12 cellular contexts compared by ENCODE assay signal in the genomic region with DNA sequence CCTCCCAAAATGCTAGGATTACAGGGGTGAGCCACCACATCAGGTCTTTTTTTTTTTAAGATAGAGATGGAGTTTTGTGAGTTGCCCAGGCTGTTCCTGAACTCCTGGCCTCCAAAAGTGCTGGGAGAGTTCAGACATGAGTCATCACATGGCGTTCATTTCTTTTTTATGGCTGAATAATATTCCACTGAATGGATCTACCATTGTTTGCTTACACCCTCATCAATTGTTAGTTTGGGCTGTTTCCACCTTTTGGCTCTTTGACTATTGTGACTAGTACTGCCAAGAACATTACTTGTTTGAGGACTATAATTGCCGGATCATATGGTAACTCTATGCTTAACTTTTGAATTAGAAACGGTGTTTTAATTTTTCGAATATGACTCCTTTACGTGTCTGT. TPM values are rescaled to one million over a fixed set of nuclear protein-coding genes. Genes with fewer than 3 reads are reported as not detected.
DNase-seq lines count a peak whose midpoint lies in the region; ATAC-seq and TF ChIP-seq lines count a peak whose summit lies in the region.
"Had no signal": no experiment of that assay in that cellular context is flagged by ENCODE, and none has a peak within 500 bp of the region (broad histone marks: within the 10 kb centered on the region; RNA-seq: fewer than 3 reads in every experiment).

No MANE protein-coding gene starts in this region.

- H3K36me3 ChIP-seq in iPS DF 6.9 (ENCODE audit: control insufficient read depth, insufficient read depth, low read length) (no peaks in the 10 kb centered on the region), testis (ENCODE audit: low read depth, missing control alignments) (no peaks in the 10 kb centered on the region)
- H3K36me3 ChIP-seq: prostate gland, tibial artery had no signal

- TF ChIP-seq CTCF in activated B cell treated with CpG ODN at 0.5 μM for 24 hours (IDR thresholded peaks at IDR 0.05) (no peak), testis (IDR thresholded peaks at IDR 0.05) (no peak)

- H3K27ac ChIP-seq in iPS DF 6.9 (ENCODE audit: low read length) (no peak overlapping the region), testis (no peak overlapping the region)
- H3K27ac ChIP-seq: tibial artery had no signal

- no peak for DNase-seq in activated naive CD4-positive, alpha-beta T cell treated with Interleukin-2 at 50 U/mL for 16 hours
- DNase-seq in activated B cell treated with CpG ODN at 0.5 μM for 24 hours = no peak
- DNase-seq in iPS DF 6.9 (ENCODE audit: low read depth, low spot score) = no peak
- DNase-seq in testis = no peak
- DNase-seq in dedifferentiated amniotic fluid mesenchymal stem cell (ENCODE audit: extremely low spot score) = no peak
- DNase-seq: AML-193, NCI-H1092 treated with DMSO at 0.1 percent for 48 hours, tibial artery had no signal

- WGBS in iPS DF 6.9 (ENCODE audit: insufficient coverage, insufficient read length) = no CpG with 5 or more reads among the region's 5 CpGs
- 41 to 57% methylated on average over 5 of the region's 5 CpGs for WGBS in testis, 2 donors

- H3K4me3 ChIP-seq in iPS DF 6.9 (ENCODE audit: low read length) (peak overlapping the region; percentile 91; the same call in 1 of the 2 replicates), testis (peak overlapping the region; percentile 37 to 43)

- CTCF ChIA-PET in activated B cell treated with CpG ODN at 0.5 μM for 24 hours (lab: Charles Lee) = no interaction called here

- intact Hi-C loops in activated B cell treated with CpG ODN at 0.5 μM for 24 hours (cut with micrococcal nuclease) (loop anchor here (2.0 to 10.0 kb wide), 2 partner anchors 92 to 1578 kb away; partner anchors contain the start of genes HNRNPAB and RNF44), testis (cut with DNase I; ENCODE audit: low total_unique reads) (no loop called here)

- peak overlapping the region; percentile 92 for H3K4me3 Mint-ChIP-seq in activated naive CD4-positive, alpha-beta T cell treated with anti-CD3 and anti-CD28 coated beads, Interleukin-2, amount 50 U/mL, for 24 hours
- peak overlapping the region; percentile 89 for H3K4me3 Mint-ChIP-seq in activated B cell treated with CpG ODN at 0.5 μM for 24 hours

- peaks cover 12% of the 10 kb centered on the region for H3K4me1 ChIP-seq in iPS DF 6.9 (ENCODE audit: control insufficient read depth, insufficient read depth, low read length)
- peaks cover 9% of the 10 kb centered on the region for H3K4me1 ChIP-seq in testis
- H3K4me1 ChIP-seq: prostate gland had no signal

- POLR2A ChIA-PET in activated B cell treated with CpG ODN at 0.5 μM for 24 hours (lab: Charles Lee) = no interaction called here

- no peaks in the 10 kb centered on the region for H3K36me3 Mint-ChIP-seq in activated naive CD4-positive, alpha-beta T cell treated with anti-CD3 and anti-CD28 coated beads, Interleukin-2, amount 50 U/mL, for 24 hours
- peaks cover 2% of the 10 kb centered on the region for H3K36me3 Mint-ChIP-seq in activated B cell treated with CpG ODN at 0.5 μM for 24 hours (ENCODE audit: low read depth)

- H3K27me3 ChIP-seq in iPS DF 6.9 (ENCODE audit: control insufficient read depth, insufficient read depth, low read length) (no peaks in the 10 kb centered on the region), testis (no peaks in the 10 kb centered on the region)

- no peak for TF ChIP-seq POLR2A in testis (IDR thresholded peaks at IDR 0.05)

- H3K9me3 Mint-ChIP-seq in activated naive CD4-positive, alpha-beta T cell treated with anti-CD3 and anti-CD28 coated beads, Interleukin-2, amount 50 U/mL, for 24 hours = no peaks in the 10 kb centered on the region
- H3K9me3 Mint-ChIP-seq in activated B cell treated with CpG ODN at 0.5 μM for 24 hours = no peaks in the 10 kb centered on the region

- ATAC-seq in activated B cell treated with CpG ODN at 0.5 μM for 24 hours (ENCODE audit: low read depth) = no peak
- no peak for ATAC-seq in GM21619 (IDR thresholded peaks at IDR 0.05; ENCODE audit: unreplicated experiment)
- ATAC-seq in GM21737 (IDR thresholded peaks at IDR 0.05; ENCODE audit: unreplicated experiment) = no peak

- H3K27me3 Mint-ChIP-seq in activated naive CD4-positive, alpha-beta T cell treated with anti-CD3 and anti-CD28 coated beads, Interleukin-2, amount 50 U/mL, for 24 hours = no peaks in the 10 kb centered on the region
- no peaks in the 10 kb centered on the region for H3K27me3 Mint-ChIP-seq in activated B cell treated with CpG ODN at 0.5 μM for 24 hours

- H3K9me3 ChIP-seq in iPS DF 6.9 (ENCODE audit: control insufficient read depth, insufficient read depth, low read length) (no peaks in the 10 kb centered on the region), testis (no peaks in the 10 kb centered on the region)
- H3K9me3 ChIP-seq: prostate gland, tibial artery had no signal

- peak overlapping the region; percentile 95 for H3K27ac Mint-ChIP-seq in activated naive CD4-positive, alpha-beta T cell treated with anti-CD3 and anti-CD28 coated beads, Interleukin-2, amount 50 U/mL, for 24 hours
- H3K27ac Mint-ChIP-seq in activated B cell treated with CpG ODN at 0.5 μM for 24 hours = peak overlapping the region; percentile 90

- H3K4me1 Mint-ChIP-seq in activated naive CD4-positive, alpha-beta T cell treated with anti-CD3 and anti-CD28 coated beads, Interleukin-2, amount 50 U/mL, for 24 hours = peaks cover 34% of the 10 kb centered on the region
- H3K4me1 Mint-ChIP-seq in activated B cell treated with CpG ODN at 0.5 μM for 24 hours = peaks cover 62% of the 10 kb centered on the region

RNA-seq across cellular contexts. Expression of gene N4BP3, which starts 0.8 kb away (rescaled TPM):
- total RNA-seq in activated B cell treated with CpG ODN at 0.5 μM for 24 hours (17.4 and 18.1 TPM in 2 replicates), testis (1 to 10 TPM; 3.2 to 3.6 TPM)
- 1.4 TPM for polyA plus RNA-seq in testis (ENCODE audit: insufficient read depth, low read depth, low replicate concordance)

RNA-seq across cellular contexts. Expression of gene RMND5B, which starts 18.3 kb away (rescaled TPM):
- 42.4 and 57.2 TPM in 2 replicates for total RNA-seq in activated B cell treated with CpG ODN at 0.5 μM for 24 hours
- total RNA-seq in testis = 100 to 1,000 TPM in 1 of 2 donors, 10 to 100 TPM in 1; 73.0 to 102 TPM
- polyA plus RNA-seq in testis (ENCODE audit: insufficient read depth, low read depth, low replicate concordance) = 181 TPM

RNA-seq across cellular contexts. Expression of gene NHP2, which starts 41.1 kb away (rescaled TPM):
- 175 and 180 TPM in 2 replicates for total RNA-seq in activated B cell treated with CpG ODN at 0.5 μM for 24 hours
- total RNA-seq in testis = 100 to 1,000 TPM; 132 to 208 TPM
- polyA plus RNA-seq in testis (ENCODE audit: insufficient read depth, low read depth, low replicate concordance) = 105 TPM
